ENCODE assay signal across 1 cellular context in genomic region chr22:16815073-16815472, GRCh38.
A peak's percentile ranks its signal among the peaks of the same experiment; 100 is the strongest.
TF ChIP-seq lines count a peak whose summit lies in the region.

No MANE protein-coding gene starts in this region.

TF ChIP-seq in K562, 482 proteins besides CTCF, POLR2A, EP300 and RAD21 (continued from another document):
- TF ChIP-seq HDAC6 (IDR thresholded peaks at IDR 0.05; ENCODE audit: low read depth, low read length) = no peak
- TF ChIP-seq ZNF347 (CRISPR knock-in tag; IDR thresholded peaks at IDR 0.05; ENCODE audit: low read depth) = no peak
- no peak for TF ChIP-seq DPF2 (IDR thresholded peaks at IDR 0.05)
- no peak for TF ChIP-seq BCL6 (CRISPR knock-in tag; IDR thresholded peaks at IDR 0.05)
- no peak for TF ChIP-seq PTBP1 (IDR thresholded peaks at IDR 0.05; ENCODE audit: low read depth, low read length)
- TF ChIP-seq MYC (IDR thresholded peaks at IDR 0.05; ENCODE audit: low read depth, low read length) = no peak
- TF ChIP-seq MYC (CRISPR knock-in tag; IDR thresholded peaks at IDR 0.05; ENCODE audit: borderline replicate concordance, low read depth) = no peak
- TF ChIP-seq ERF (CRISPR knock-in tag; IDR thresholded peaks at IDR 0.05) = no peak
- no peak for TF ChIP-seq CLOCK (CRISPR knock-in tag; IDR thresholded peaks at IDR 0.05; ENCODE audit: borderline replicate concordance)
- TF ChIP-seq SRF (CRISPR knock-in tag; IDR thresholded peaks at IDR 0.05) = no peak
- TF ChIP-seq SIX5 (IDR thresholded peaks at IDR 0.05; ENCODE audit: borderline replicate concordance in 1 of 2, insufficient read depth in 1 of 2, low read depth in 1 of 2, low read length in 2 of 2) = no peak
- TF ChIP-seq NR4A1 (CRISPR knock-in tag; IDR thresholded peaks at IDR 0.05) = no peak
- TF ChIP-seq NR4A1 (tag; IDR thresholded peaks at IDR 0.05) = no peak
- TF ChIP-seq RBFOX2 (IDR thresholded peaks at IDR 0.05; ENCODE audit: low read depth, low read length) = no peak
- TF ChIP-seq FUS (optimal IDR thresholded peaks at IDR 0.05; ENCODE audit: low read depth, low read length) = no peak
- TF ChIP-seq ATF2 (CRISPR knock-in tag; IDR thresholded peaks at IDR 0.05) = no peak
- no peak for TF ChIP-seq POLR3A (IDR thresholded peaks at IDR 0.05; ENCODE audit: borderline replicate concordance, extremely low read depth, insufficient read depth, insufficient read length)
- TF ChIP-seq ZNF324 (CRISPR knock-in tag; IDR thresholded peaks at IDR 0.05) = peak; percentile 96
- TF ChIP-seq ELF2 (CRISPR knock-in tag; IDR thresholded peaks at IDR 0.05) = no peak
- no peak for TF ChIP-seq SMAD4 (CRISPR knock-in tag; conservative IDR thresholded peaks at IDR 0.05)
- TF ChIP-seq ZNF316 (IDR thresholded peaks at IDR 0.05) = peak; percentile 49; the same call in 1 of the 2 replicates
- TF ChIP-seq USF2 (CRISPR knock-in tag; IDR thresholded peaks at IDR 0.05) = no peak
- TF ChIP-seq NEUROD1 (IDR thresholded peaks at IDR 0.05; ENCODE audit: borderline replicate concordance, low read depth, low read length, partially characterized antibody) = no peak
- no peak for TF ChIP-seq NUFIP1 (IDR thresholded peaks at IDR 0.05; ENCODE audit: partially characterized antibody)
- TF ChIP-seq FOXJ2 (tag; IDR thresholded peaks at IDR 0.05) = no peak
- TF ChIP-seq CBX8 (IDR thresholded peaks at IDR 0.05; ENCODE audit: borderline replicate concordance, extremely low read depth, low read depth, low read length, poor library complexity, severe bottlenecking) = no peak
- no peak for TF ChIP-seq CCNT2 (IDR thresholded peaks at IDR 0.05; ENCODE audit: borderline replicate concordance, extremely low read depth, insufficient read length, low read depth, low read length)
- TF ChIP-seq EWSR1 (IDR thresholded peaks at IDR 0.05; ENCODE audit: borderline replicate concordance, low read depth, partially characterized antibody) = peak; percentile 8
- no peak for TF ChIP-seq RBBP5 (IDR thresholded peaks at IDR 0.05; ENCODE audit: borderline replicate concordance, insufficient read depth, low read length, poor library complexity, severe bottlenecking)
